ENCODE assay signal across 1 cellular context in the genomic region with DNA sequence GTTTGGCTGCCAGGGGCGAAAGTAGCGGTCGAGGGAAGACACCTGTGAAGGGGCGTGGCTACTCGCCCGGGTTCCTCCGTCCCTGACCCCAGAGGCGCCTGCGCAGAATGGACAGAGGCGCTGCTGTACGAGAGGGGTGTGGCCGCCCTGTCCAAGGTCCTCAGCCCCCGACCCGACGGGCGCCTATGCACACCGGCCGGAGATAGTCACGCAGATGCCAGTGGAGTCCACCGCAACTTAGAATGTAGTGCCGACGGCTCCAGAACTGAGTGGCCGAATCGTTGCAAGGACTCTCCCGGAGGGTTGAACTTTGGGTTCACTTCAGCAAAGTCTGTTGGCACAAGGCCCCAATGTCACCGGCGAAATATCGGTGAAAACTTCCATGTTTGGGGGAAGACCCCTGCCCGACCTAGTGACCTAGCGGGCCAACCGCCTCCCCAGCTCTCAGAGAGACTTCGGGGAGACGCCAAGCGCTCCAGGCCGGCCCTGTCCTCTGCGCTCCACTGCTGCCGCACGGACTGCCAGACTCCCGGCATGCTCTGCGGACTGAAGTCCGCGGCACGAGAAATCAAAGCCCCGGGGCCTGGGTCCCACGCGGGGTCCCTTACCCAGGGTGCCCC.
TF ChIP-seq lines count a peak whose summit lies in the region.

No MANE protein-coding gene starts in this region.

TF ChIP-seq in HepG2, 621 proteins besides CTCF, POLR2A, EP300 and RAD21 (continued from another document and continues in another):
- peak; percentile 85; the same call in 1 of the 2 replicates for TF ChIP-seq ZNF790 (CRISPR knock-in tag; IDR thresholded peaks at IDR 0.05; ENCODE audit: borderline replicate concordance)
- TF ChIP-seq ZMAT3 (CRISPR knock-in tag; conservative IDR thresholded peaks at IDR 0.05), result peak; percentile 99
- no peak for TF ChIP-seq ADNP (CRISPR knock-in tag; IDR thresholded peaks at IDR 0.05)
- peak; percentile 95; the same call in 1 of the 2 replicates for TF ChIP-seq SALL2 (CRISPR knock-in tag; IDR thresholded peaks at IDR 0.05)
- TF ChIP-seq NFE2L1 (CRISPR knock-in tag; IDR thresholded peaks at IDR 0.05; ENCODE audit: borderline replicate concordance), result peak; percentile 63; the same call in 1 of the 2 replicates
- no peak; the same call in none of the 2 replicates for TF ChIP-seq ZSCAN12 (CRISPR knock-in tag; IDR thresholded peaks at IDR 0.05)
- TF ChIP-seq TERF1 (CRISPR knock-in tag; IDR thresholded peaks at IDR 0.05), result no peak
- TF ChIP-seq, protein P1, sequence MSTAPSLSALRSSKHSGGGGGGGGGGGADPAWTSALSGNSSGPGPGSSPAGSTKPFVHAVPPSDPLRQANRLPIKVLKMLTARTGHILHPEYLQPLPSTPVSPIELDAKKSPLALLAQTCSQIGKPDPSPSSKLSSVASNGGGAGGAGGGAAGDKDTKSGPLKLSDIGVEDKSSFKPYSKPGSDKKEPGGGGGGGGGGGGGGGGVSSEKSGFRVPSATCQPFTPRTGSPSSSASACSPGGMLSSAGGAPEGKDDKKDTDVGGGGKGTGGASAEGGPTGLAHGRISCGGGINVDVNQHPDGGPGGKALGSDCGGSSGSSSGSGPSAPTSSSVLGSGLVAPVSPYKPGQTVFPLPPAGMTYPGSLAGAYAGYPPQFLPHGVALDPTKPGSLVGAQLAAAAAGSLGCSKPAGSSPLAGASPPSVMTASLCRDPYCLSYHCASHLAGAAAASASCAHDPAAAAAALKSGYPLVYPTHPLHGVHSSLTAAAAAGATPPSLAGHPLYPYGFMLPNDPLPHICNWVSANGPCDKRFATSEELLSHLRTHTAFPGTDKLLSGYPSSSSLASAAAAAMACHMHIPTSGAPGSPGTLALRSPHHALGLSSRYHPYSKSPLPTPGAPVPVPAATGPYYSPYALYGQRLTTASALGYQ (CRISPR knock-in tag; IDR thresholded peaks at IDR 0.05), result peak; percentile 92; the same call in 1 of the 2 replicates
- TF ChIP-seq CC2D1A (CRISPR knock-in tag; IDR thresholded peaks at IDR 0.05), result peak; percentile 99
- peak; percentile 96 for TF ChIP-seq ZSCAN20 (CRISPR knock-in tag; IDR thresholded peaks at IDR 0.05; ENCODE audit: borderline replicate concordance)
- peak; percentile 94 for TF ChIP-seq KAT8 (CRISPR knock-in tag; IDR thresholded peaks at IDR 0.05)
- TF ChIP-seq ZBTB42 (CRISPR knock-in tag; IDR thresholded peaks at IDR 0.05), result peak; percentile 52; the same call in 1 of the 2 replicates
- TF ChIP-seq, protein P2, sequence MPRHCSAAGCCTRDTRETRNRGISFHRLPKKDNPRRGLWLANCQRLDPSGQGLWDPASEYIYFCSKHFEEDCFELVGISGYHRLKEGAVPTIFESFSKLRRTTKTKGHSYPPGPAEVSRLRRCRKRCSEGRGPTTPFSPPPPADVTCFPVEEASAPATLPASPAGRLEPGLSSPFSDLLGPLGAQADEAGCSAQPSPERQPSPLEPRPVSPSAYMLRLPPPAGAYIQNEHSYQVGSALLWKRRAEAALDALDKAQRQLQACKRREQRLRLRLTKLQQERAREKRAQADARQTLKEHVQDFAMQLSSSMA (CRISPR knock-in tag; IDR thresholded peaks at IDR 0.05), result peak; percentile 97
- TF ChIP-seq TCF12 (IDR thresholded peaks at IDR 0.05), result no peak
- peak; percentile 93 for TF ChIP-seq TCF12 (CRISPR knock-in tag; IDR thresholded peaks at IDR 0.05)
- peak; percentile 94; the same call in 1 of the 2 replicates for TF ChIP-seq STAT6 (CRISPR knock-in tag; IDR thresholded peaks at IDR 0.05; ENCODE audit: borderline replicate concordance)
- TF ChIP-seq MXD4 (CRISPR knock-in tag; IDR thresholded peaks at IDR 0.05), result peak; percentile 97
- TF ChIP-seq KMT2B (CRISPR knock-in tag; IDR thresholded peaks at IDR 0.05), result peak; percentile 95
- peak; percentile 93; the same call in 1 of the 2 replicates for TF ChIP-seq HES4 (CRISPR knock-in tag; IDR thresholded peaks at IDR 0.05; ENCODE audit: borderline replicate concordance)
- peak; percentile 81 for TF ChIP-seq RCOR2 (CRISPR knock-in tag; IDR thresholded peaks at IDR 0.05)
- peak; percentile 46 for TF ChIP-seq HMG20A (CRISPR knock-in tag; IDR thresholded peaks at IDR 0.05; ENCODE audit: borderline replicate concordance)
- TF ChIP-seq, protein P3, sequence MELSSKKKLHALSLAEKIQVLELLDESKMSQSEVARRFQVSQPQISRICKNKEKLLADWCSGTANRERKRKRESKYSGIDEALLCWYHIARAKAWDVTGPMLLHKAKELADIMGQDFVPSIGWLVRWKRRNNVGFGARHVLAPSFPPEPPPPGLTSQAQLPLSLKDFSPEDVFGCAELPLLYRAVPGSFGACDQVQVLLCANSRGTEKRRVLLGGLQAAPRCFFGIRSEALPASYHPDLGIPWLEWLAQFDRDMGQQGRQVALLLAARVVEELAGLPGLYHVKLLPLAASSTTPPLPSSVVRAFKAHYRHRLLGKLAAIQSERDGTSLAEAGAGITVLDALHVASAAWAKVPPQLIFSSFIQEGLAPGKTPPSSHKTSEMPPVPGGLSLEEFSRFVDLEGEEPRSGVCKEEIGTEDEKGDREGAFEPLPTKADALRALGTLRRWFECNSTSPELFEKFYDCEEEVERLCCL (CRISPR knock-in tag; IDR thresholded peaks at IDR 0.05; ENCODE audit: borderline replicate concordance), result peak; percentile 99
- TF ChIP-seq SNAPC4 (CRISPR knock-in tag; IDR thresholded peaks at IDR 0.05), result peak; percentile 100
- peak; percentile 93 for TF ChIP-seq BORCS8-MEF2B (CRISPR knock-in tag; IDR thresholded peaks at IDR 0.05)
- peak; percentile 99 for TF ChIP-seq ZNF333 (CRISPR knock-in tag; IDR thresholded peaks at IDR 0.05; ENCODE audit: borderline replicate concordance)
- peak; percentile 91 for TF ChIP-seq ZNF639 (CRISPR knock-in tag; conservative IDR thresholded peaks at IDR 0.05)
- TF ChIP-seq ZNF891 (CRISPR knock-in tag; IDR thresholded peaks at IDR 0.05), result peak; percentile 96
- no peak for TF ChIP-seq CCAR2 (optimal IDR thresholded peaks at IDR 0.05; ENCODE audit: low read depth, low read length)
- no peak; the same call in 1 of the 2 replicates for TF ChIP-seq ZNF3 (CRISPR knock-in tag; IDR thresholded peaks at IDR 0.05)
- peak; percentile 99 for TF ChIP-seq RARG (CRISPR knock-in tag; IDR thresholded peaks at IDR 0.05; ENCODE audit: low read depth)
- peak; percentile 57 for TF ChIP-seq ZNF205 (CRISPR knock-in tag; IDR thresholded peaks at IDR 0.05)
- peak; percentile 99 for TF ChIP-seq ZNF605 (CRISPR knock-in tag; IDR thresholded peaks at IDR 0.05)
